ENCODE assay signal across 1 cellular context in the genomic region with DNA sequence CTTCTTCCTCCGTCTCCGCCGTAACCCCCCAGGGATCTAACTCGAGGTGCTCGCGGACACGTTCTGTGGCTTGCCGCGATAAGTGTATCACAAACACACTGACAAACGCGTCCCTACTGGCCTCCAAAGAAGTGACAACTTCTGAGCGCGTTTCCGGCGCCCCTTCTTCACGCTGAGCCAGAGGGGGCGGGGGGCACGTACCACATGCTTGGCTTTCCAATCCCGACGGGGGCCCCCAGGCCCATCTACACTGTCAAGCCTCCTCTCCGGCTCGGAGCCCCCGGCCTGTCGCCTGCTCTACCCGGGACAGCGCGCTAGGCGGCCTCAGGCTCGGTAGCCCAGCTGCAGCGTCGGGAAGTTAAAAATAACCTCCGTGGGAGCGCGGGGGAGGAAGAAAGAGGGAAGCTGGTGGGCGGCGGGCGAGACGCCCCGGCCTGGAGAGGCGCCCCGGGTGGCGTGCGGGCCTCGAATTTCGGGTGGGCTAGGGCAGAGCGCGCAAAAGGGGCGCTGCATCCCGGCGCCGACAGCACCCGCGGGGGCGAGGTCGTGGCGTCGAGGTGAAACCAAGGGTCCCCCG.
A peak's percentile ranks its signal among the peaks of the same experiment; 100 is the strongest.
TF ChIP-seq lines count a peak whose summit lies in the region.

No MANE protein-coding gene starts in this region.

TF ChIP-seq in GM23338, 12 proteins besides CTCF, POLR2A, EP300 and RAD21:
- TF ChIP-seq, protein P1, sequence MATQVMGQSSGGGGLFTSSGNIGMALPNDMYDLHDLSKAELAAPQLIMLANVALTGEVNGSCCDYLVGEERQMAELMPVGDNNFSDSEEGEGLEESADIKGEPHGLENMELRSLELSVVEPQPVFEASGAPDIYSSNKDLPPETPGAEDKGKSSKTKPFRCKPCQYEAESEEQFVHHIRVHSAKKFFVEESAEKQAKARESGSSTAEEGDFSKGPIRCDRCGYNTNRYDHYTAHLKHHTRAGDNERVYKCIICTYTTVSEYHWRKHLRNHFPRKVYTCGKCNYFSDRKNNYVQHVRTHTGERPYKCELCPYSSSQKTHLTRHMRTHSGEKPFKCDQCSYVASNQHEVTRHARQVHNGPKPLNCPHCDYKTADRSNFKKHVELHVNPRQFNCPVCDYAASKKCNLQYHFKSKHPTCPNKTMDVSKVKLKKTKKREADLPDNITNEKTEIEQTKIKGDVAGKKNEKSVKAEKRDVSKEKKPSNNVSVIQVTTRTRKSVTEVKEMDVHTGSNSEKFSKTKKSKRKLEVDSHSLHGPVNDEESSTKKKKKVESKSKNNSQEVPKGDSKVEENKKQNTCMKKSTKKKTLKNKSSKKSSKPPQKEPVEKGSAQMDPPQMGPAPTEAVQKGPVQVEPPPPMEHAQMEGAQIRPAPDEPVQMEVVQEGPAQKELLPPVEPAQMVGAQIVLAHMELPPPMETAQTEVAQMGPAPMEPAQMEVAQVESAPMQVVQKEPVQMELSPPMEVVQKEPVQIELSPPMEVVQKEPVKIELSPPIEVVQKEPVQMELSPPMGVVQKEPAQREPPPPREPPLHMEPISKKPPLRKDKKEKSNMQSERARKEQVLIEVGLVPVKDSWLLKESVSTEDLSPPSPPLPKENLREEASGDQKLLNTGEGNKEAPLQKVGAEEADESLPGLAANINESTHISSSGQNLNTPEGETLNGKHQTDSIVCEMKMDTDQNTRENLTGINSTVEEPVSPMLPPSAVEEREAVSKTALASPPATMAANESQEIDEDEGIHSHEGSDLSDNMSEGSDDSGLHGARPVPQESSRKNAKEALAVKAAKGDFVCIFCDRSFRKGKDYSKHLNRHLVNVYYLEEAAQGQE (IDR thresholded peaks at IDR 0.05; ENCODE audit: unreplicated experiment): no peak
- TF ChIP-seq EZH2 (IDR thresholded peaks at IDR 0.05; ENCODE audit: low read depth, unreplicated experiment): peak; percentile 71
